14 cellular contexts compared by ENCODE assay signal in the genomic region with DNA sequence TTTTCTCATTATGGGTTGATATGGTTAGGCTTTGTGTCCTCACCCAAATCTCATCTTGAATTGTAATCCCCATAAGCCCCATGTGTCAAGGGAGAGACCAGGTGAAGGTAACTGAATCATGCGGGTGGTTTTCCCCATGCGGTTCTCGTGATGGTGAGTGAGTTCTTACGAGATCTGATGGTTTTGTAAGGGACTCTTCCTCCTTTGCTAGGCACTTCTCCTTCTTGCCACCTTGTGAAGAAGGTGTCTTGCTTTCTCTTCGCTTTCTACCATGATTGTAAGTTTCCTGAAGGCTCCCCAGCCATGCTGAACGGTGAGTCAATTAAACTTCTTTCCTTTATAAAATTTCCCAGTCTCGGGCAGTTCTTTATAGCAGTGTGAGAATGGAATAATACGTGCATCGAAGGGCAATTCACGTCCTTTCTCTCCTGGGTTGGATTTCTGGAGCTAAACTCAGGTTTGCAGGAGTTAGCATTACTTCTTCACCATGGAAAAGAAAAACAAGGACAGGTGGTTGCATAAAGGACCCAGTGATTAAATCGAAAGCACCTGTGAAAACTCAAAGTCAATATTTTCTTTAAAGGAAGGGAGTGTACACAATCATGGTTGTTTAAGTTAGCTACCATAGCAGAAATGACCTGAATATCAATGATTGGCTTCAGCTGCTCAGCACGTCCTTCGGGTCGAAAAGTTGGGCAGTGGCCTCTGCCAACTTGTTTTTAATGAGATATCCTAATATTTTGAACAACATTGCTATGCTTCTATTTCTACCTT. TPM values are rescaled to one million over a fixed set of nuclear protein-coding genes. Genes with fewer than 3 reads are reported as not detected.
DNase-seq lines count a peak whose midpoint lies in the region; ATAC-seq lines count a peak whose summit lies in the region.
"Had no signal": no experiment of that assay in that cellular context is flagged by ENCODE, and none has a peak within 500 bp of the region (broad histone marks: within the 10 kb centered on the region; RNA-seq: fewer than 3 reads in every experiment).

No MANE protein-coding gene starts in this region.

- no peaks in the 10 kb centered on the region for H3K27me3 Mint-ChIP-seq in activated CD8-positive, alpha-beta memory T cell treated with anti-CD3 and anti-CD28 coated beads, Interleukin-2, amount 10 ng/mL, durations not matched to agents 7 days and 5 days
- no peaks in the 10 kb centered on the region for H3K27me3 Mint-ChIP-seq in activated T-helper 17 cell treated with anti-CD3 and anti-CD28 coated beads, Interleukin-2, amount 50 U/mL, for 72 hours
- peaks cover 0 to 10% of the 10 kb centered on the region in 2 donors for H3K27me3 Mint-ChIP-seq in stimulated activated naive B cell treated with anti-CD40 and anti-IgM and Interleukin-4, amounts not matched to agents 10 μg/mL and 1 μg/mL and 100 μg/mL, for 72 hours

- H3K4me1 Mint-ChIP-seq in activated CD8-positive, alpha-beta memory T cell treated with anti-CD3 and anti-CD28 coated beads, Interleukin-2, amount 10 ng/mL, durations not matched to agents 7 days and 5 days = peaks cover 53% of the 10 kb centered on the region
- H3K4me1 Mint-ChIP-seq in activated T-helper 17 cell treated with anti-CD3 and anti-CD28 coated beads, Interleukin-2, amount 50 U/mL, for 72 hours = peaks cover 67% of the 10 kb centered on the region
- H3K4me1 Mint-ChIP-seq in stimulated activated naive B cell treated with anti-CD40 and anti-IgM and Interleukin-4, amounts not matched to agents 10 μg/mL and 1 μg/mL and 100 μg/mL, for 72 hours = peaks cover 28 to 38% of the 10 kb centered on the region in 2 donors

- H3K27ac ChIP-seq in caudate nucleus (ENCODE audit: low read depth, low read length) = no peak overlapping the region
- H3K27ac ChIP-seq: neural progenitor cell had no signal

- CTCF ChIA-PET in activated CD8-positive, alpha-beta memory T cell treated with anti-CD3 and anti-CD28 coated beads, Interleukin-2, amount 10 ng/mL, durations not matched to agents 7 days and 5 days (lab: Charles Lee) = interaction anchor here (0.7 kb wide), 1 partner anchor 1117 kb away, joined by 3 read pairs; no protein-coding TSS in a partner anchor

- no peak for DNase-seq in activated CD8-positive, alpha-beta memory T cell treated with anti-CD3 and anti-CD28 coated beads, Interleukin-2, amount 10 ng/mL, durations not matched to agents 7 days and 5 days
- DNase-seq in activated CD8-positive, alpha-beta memory T cell treated with anti-CD3 and anti-CD28 coated beads, Interleukin-2, amount 50 U/mL, for 4 hours = no peak
- DNase-seq in stimulated activated naive B cell treated with anti-CD40 and anti-IgM and Interleukin-4, amounts not matched to agents 10 μg/mL and 1 μg/mL and 100 μg/mL, for 72 hours = no peak
- no peak for DNase-seq in cortex of kidney (lab: John Stamatoyannopoulos, UW)
- DNase-seq in caudate nucleus (lab: John Stamatoyannopoulos, UW) = no peak
- DNase-seq in central memory CD4-positive, alpha-beta T cell = no peak
- DNase-seq: GF-D8, kidney glomerular epithelial cell, MV-4-11 had no signal

- no peak overlapping the region for H3K4me3 Mint-ChIP-seq in activated CD8-positive, alpha-beta memory T cell treated with anti-CD3 and anti-CD28 coated beads, Interleukin-2, amount 10 ng/mL, durations not matched to agents 7 days and 5 days
- H3K4me3 Mint-ChIP-seq in activated T-helper 17 cell treated with anti-CD3 and anti-CD28 coated beads, Interleukin-2, amount 50 U/mL, for 72 hours = peak overlapping the region; percentile 59
- no peak overlapping the region for H3K4me3 Mint-ChIP-seq in stimulated activated naive B cell treated with anti-CD40 and anti-IgM and Interleukin-4, amounts not matched to agents 10 μg/mL and 1 μg/mL and 100 μg/mL, for 72 hours
- H3K4me3 Mint-ChIP-seq: neural progenitor cell had no signal

- H3K9me3 Mint-ChIP-seq in activated CD8-positive, alpha-beta memory T cell treated with anti-CD3 and anti-CD28 coated beads, Interleukin-2, amount 10 ng/mL, durations not matched to agents 7 days and 5 days (ENCODE audit: low read depth) = peaks cover 2% of the 10 kb centered on the region
- no peaks in the 10 kb centered on the region for H3K9me3 Mint-ChIP-seq in activated T-helper 17 cell treated with anti-CD3 and anti-CD28 coated beads, Interleukin-2, amount 50 U/mL, for 72 hours
- peaks cover 5 to 13% of the 10 kb centered on the region in 2 donors for H3K9me3 Mint-ChIP-seq in stimulated activated naive B cell treated with anti-CD40 and anti-IgM and Interleukin-4, amounts not matched to agents 10 μg/mL and 1 μg/mL and 100 μg/mL, for 72 hours
- H3K9me3 Mint-ChIP-seq: activated T-helper 2 cell treated with anti-CD3 and anti-CD28 coated beads, Interferon-gamma antibody, Interleukin-2, Interleukin-4, amounts not matched to agents 10 μg/mL and 5 μg/mL and 100 μg/mL, durations not matched to agents 14 hours and 24 hours and 36 hours; neural progenitor cell had no signal

- ATAC-seq in activated CD8-positive, alpha-beta memory T cell treated with anti-CD3 and anti-CD28 coated beads, Interleukin-2, amount 10 ng/mL, durations not matched to agents 7 days and 5 days = no peak
- peak; percentile 48 for ATAC-seq in HG02870 (IDR thresholded peaks at IDR 0.05; ENCODE audit: unreplicated experiment)
- ATAC-seq in activated T-helper 17 cell treated with anti-CD3 and anti-CD28 coated beads, Interleukin-2, amount 50 U/mL, for 72 hours (replicated peaks) = peak; percentile 44
- ATAC-seq in stimulated activated naive B cell treated with anti-CD40 and anti-IgM and Interleukin-4, amounts not matched to agents 10 μg/mL and 1 μg/mL and 100 μg/mL, for 72 hours (replicated peaks) = peak in 1 of 2 donors; percentile 51
- ATAC-seq: Panc1 had no signal

- peak overlapping the region; percentile 63 for H3K27ac Mint-ChIP-seq in activated CD8-positive, alpha-beta memory T cell treated with anti-CD3 and anti-CD28 coated beads, Interleukin-2, amount 10 ng/mL, durations not matched to agents 7 days and 5 days
- peak overlapping the region; percentile 74 for H3K27ac Mint-ChIP-seq in activated T-helper 17 cell treated with anti-CD3 and anti-CD28 coated beads, Interleukin-2, amount 50 U/mL, for 72 hours
- H3K27ac Mint-ChIP-seq in stimulated activated naive B cell treated with anti-CD40 and anti-IgM and Interleukin-4, amounts not matched to agents 10 μg/mL and 1 μg/mL and 100 μg/mL, for 72 hours = peak overlapping the region; percentile 44
- H3K27ac Mint-ChIP-seq: activated T-helper 2 cell treated with anti-CD3 and anti-CD28 coated beads, Interferon-gamma antibody, Interleukin-2, Interleukin-4, amounts not matched to agents 10 μg/mL and 5 μg/mL and 100 μg/mL, durations not matched to agents 14 hours and 24 hours and 36 hours; neural progenitor cell had no signal

- peaks cover 14% of the 10 kb centered on the region for H3K36me3 Mint-ChIP-seq in activated CD8-positive, alpha-beta memory T cell treated with anti-CD3 and anti-CD28 coated beads, Interleukin-2, amount 10 ng/mL, durations not matched to agents 7 days and 5 days
- H3K36me3 Mint-ChIP-seq in activated T-helper 17 cell treated with anti-CD3 and anti-CD28 coated beads, Interleukin-2, amount 50 U/mL, for 72 hours (ENCODE audit: low read depth) = no peaks in the 10 kb centered on the region
- H3K36me3 Mint-ChIP-seq in stimulated activated naive B cell treated with anti-CD40 and anti-IgM and Interleukin-4, amounts not matched to agents 10 μg/mL and 1 μg/mL and 100 μg/mL, for 72 hours = peaks cover 8 to 10% of the 10 kb centered on the region in 2 donors
- H3K36me3 Mint-ChIP-seq: neural progenitor cell had no signal

RNA-seq across cellular contexts. Expression of a gene that starts 54.1 kb away (rescaled TPM):
- total RNA-seq in activated CD8-positive, alpha-beta memory T cell treated with anti-CD3 and anti-CD28 coated beads, Interleukin-2, amount 10 ng/mL, durations not matched to agents 7 days and 5 days = 10 to 100 TPM; 27.6 to 32.5 TPM
- total RNA-seq in activated T-helper 17 cell treated with anti-CD3 and anti-CD28 coated beads, Interleukin-2, amount 50 U/mL, for 72 hours = 10 to 100 TPM; 33.5 to 40.9 TPM
